Comparison of ENCODE assay signal across 1 cellular context in the genomic region with DNA sequence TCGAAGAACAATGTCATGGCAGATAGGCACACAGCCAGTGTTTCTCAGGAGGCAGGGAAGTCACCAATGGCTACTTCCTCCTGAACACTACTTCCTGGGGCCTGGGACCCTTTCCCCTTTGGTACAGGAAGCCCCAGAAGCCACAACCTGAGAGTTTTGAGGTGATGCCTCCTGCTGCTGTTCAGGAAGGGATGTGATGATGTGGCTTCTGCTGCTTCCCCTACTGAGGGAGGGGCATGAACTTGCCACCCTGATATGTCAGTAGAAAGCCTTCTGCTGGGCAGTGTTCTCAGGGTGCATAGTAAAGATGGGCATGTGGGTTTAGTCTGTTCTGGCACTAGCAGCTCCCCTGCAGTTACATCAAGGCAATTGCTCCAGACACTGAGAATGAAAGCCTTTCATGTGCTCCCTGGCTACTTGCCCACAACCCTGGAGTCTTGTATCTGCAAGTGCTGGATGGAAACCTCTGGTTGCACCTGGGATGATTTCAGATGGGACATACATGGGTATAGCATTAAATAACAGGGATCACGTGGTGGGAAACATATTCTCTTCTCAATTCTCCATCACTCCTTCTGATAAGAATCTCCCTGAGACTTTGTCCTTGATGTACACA.
TF ChIP-seq lines count a peak whose summit lies in the region.

No MANE protein-coding gene starts in this region.

TF ChIP-seq in H1, 55 proteins besides CTCF, POLR2A, EP300 and RAD21 (continued from another document):
- TF ChIP-seq E2F6 (IDR thresholded peaks at IDR 0.05) = no peak
- no peak for TF ChIP-seq KDM1A (IDR thresholded peaks at IDR 0.05; ENCODE audit: borderline replicate concordance, low read length)
- no peak for TF ChIP-seq SAP30 (IDR thresholded peaks at IDR 0.05; ENCODE audit: insufficient read depth, insufficient replicate concordance, low read length)
- no peak for TF ChIP-seq CBX8 (IDR thresholded peaks at IDR 0.05; ENCODE audit: borderline replicate concordance, low read depth, low read length)
- TF ChIP-seq SP1 (IDR thresholded peaks at IDR 0.05; ENCODE audit: low read depth, low read length) = no peak
- no peak for TF ChIP-seq CHD7 (IDR thresholded peaks at IDR 0.05; ENCODE audit: insufficient replicate concordance, low read length)
- TF ChIP-seq, protein P1, sequence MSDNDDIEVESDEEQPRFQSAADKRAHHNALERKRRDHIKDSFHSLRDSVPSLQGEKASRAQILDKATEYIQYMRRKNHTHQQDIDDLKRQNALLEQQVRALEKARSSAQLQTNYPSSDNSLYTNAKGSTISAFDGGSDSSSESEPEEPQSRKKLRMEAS (IDR thresholded peaks at IDR 0.05) = no peak
- no peak for TF ChIP-seq RNF2 (IDR thresholded peaks at IDR 0.05; ENCODE audit: borderline replicate concordance, low read depth, low read length, missing control alignments, poor library complexity, severe bottlenecking)
- TF ChIP-seq BACH1 (IDR thresholded peaks at IDR 0.05; ENCODE audit: low read length) = no peak
